In genomic region chr11:75562048-75562835, GRCh38 we compare ENCODE assay signal across 1 cellular context.
TF ChIP-seq lines count a peak whose summit lies in the region.

Gene SERPINH1, plus strand, starts transcription at chr11:75562253. Its CDS starts 4,097 bp downstream, at chr11:75566350.

TF ChIP-seq in K562, 482 proteins besides CTCF, POLR2A, EP300 and RAD21 (continued from another document and continues in another):
- TF ChIP-seq, protein P1, sequence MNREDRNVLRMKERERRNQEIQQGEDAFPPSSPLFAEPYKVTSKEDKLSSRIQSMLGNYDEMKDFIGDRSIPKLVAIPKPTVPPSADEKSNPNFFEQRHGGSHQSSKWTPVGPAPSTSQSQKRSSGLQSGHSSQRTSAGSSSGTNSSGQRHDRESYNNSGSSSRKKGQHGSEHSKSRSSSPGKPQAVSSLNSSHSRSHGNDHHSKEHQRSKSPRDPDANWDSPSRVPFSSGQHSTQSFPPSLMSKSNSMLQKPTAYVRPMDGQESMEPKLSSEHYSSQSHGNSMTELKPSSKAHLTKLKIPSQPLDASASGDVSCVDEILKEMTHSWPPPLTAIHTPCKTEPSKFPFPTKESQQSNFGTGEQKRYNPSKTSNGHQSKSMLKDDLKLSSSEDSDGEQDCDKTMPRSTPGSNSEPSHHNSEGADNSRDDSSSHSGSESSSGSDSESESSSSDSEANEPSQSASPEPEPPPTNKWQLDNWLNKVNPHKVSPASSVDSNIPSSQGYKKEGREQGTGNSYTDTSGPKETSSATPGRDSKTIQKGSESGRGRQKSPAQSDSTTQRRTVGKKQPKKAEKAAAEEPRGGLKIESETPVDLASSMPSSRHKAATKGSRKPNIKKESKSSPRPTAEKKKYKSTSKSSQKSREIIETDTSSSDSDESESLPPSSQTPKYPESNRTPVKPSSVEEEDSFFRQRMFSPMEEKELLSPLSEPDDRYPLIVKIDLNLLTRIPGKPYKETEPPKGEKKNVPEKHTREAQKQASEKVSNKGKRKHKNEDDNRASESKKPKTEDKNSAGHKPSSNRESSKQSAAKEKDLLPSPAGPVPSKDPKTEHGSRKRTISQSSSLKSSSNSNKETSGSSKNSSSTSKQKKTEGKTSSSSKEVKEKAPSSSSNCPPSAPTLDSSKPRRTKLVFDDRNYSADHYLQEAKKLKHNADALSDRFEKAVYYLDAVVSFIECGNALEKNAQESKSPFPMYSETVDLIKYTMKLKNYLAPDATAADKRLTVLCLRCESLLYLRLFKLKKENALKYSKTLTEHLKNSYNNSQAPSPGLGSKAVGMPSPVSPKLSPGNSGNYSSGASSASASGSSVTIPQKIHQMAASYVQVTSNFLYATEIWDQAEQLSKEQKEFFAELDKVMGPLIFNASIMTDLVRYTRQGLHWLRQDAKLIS (CRISPR knock-in tag; IDR thresholded peaks at IDR 0.05): peak; percentile 59; the same call in 1 of the 2 replicates
- TF ChIP-seq, protein P2, sequence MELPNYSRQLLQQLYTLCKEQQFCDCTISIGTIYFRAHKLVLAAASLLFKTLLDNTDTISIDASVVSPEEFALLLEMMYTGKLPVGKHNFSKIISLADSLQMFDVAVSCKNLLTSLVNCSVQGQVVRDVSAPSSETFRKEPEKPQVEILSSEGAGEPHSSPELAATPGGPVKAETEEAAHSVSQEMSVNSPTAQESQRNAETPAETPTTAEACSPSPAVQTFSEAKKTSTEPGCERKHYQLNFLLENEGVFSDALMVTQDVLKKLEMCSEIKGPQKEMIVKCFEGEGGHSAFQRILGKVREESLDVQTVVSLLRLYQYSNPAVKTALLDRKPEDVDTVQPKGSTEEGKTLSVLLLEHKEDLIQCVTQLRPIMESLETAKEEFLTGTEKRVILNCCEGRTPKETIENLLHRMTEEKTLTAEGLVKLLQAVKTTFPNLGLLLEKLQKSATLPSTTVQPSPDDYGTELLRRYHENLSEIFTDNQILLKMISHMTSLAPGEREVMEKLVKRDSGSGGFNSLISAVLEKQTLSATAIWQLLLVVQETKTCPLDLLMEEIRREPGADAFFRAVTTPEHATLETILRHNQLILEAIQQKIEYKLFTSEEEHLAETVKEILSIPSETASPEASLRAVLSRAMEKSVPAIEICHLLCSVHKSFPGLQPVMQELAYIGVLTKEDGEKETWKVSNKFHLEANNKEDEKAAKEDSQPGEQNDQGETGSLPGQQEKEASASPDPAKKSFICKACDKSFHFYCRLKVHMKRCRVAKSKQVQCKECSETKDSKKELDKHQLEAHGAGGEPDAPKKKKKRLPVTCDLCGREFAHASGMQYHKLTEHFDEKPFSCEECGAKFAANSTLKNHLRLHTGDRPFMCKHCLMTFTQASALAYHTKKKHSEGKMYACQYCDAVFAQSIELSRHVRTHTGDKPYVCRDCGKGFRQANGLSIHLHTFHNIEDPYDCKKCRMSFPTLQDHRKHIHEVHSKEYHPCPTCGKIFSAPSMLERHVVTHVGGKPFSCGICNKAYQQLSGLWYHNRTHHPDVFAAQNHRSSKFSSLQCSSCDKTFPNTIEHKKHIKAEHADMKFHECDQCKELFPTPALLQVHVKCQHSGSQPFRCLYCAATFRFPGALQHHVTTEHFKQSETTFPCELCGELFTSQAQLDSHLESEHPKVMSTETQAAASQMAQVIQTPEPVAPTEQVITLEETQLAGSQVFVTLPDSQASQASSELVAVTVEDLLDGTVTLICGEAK (IDR thresholded peaks at IDR 0.05): peak; percentile 86
- TF ChIP-seq, protein P2 (CRISPR knock-in tag; IDR thresholded peaks at IDR 0.05): no peak
- TF ChIP-seq GABPB1 (CRISPR knock-in tag; IDR thresholded peaks at IDR 0.05) (peak; percentile 88), SRSF7 (optimal IDR thresholded peaks at IDR 0.05; ENCODE audit: low read depth, low read length) (no peak), POLR2G (IDR thresholded peaks at IDR 0.05; ENCODE audit: low read depth, low read length) (peak; percentile 94), EP400 (IDR thresholded peaks at IDR 0.05) (peak; percentile 62), L3MBTL2 (IDR thresholded peaks at IDR 0.05) (peak; percentile 41; the same call in 1 of the 2 replicates), MAZ (CRISPR knock-in tag; conservative IDR thresholded peaks at IDR 0.05 in 1 of 2, IDR thresholded peaks at IDR 0.05 in 1 of 2) (peak; percentile 67 to 95; a peak in 3 of 4 replicates), ARID4B (CRISPR knock-in tag; IDR thresholded peaks at IDR 0.05) (peak; percentile 47; the same call in 1 of the 2 replicates), ARID3B (CRISPR knock-in tag; IDR thresholded peaks at IDR 0.05; ENCODE audit: borderline replicate concordance) (0 out of 2 replicates have a peak, but pooled peaks have one; percentile 60), ARID1B (IDR thresholded peaks at IDR 0.05) (0 out of 2 replicates have a peak, but pooled peaks have one; percentile 5), ZBTB1 (CRISPR knock-in tag; IDR thresholded peaks at IDR 0.05; ENCODE audit: borderline replicate concordance, low read depth) (peak; percentile 8; the same call in 1 of the 2 replicates), KDM4B (IDR thresholded peaks at IDR 0.05; ENCODE audit: borderline replicate concordance in 2 of 2, low read depth in 1 of 2) (peak in 1 of 2 experiments; percentile 62; a peak in 1 of 4 replicates), CREM (IDR thresholded peaks at IDR 0.05; ENCODE audit: low read depth) (peak; percentile 87), POLR2AphosphoS2 (IDR thresholded peaks at IDR 0.05; ENCODE audit: low read length) (peak; percentile 61; the same call in 1 of the 2 replicates), PHTF2 (CRISPR knock-in tag; IDR thresholded peaks at IDR 0.05) (peak; percentile 11; the same call in 1 of the 2 replicates), TAF9B (IDR thresholded peaks at IDR 0.05; ENCODE audit: partially characterized antibody) (peak; percentile 74), OTX1 (CRISPR knock-in tag; IDR thresholded peaks at IDR 0.05) (0 out of 2 replicates have a peak, but pooled peaks have one; percentile 70), UBTF (IDR thresholded peaks at IDR 0.05; ENCODE audit: borderline replicate concordance in 1 of 2, low read depth in 2 of 2, low read length in 2 of 2) (peak in 1 of 2 experiments; percentile 55; a peak in 1 of 4 replicates), GATAD2A (IDR thresholded peaks at IDR 0.05) (0 out of 2 replicates have a peak, but pooled peaks have one; percentile 24), NFRKB (IDR thresholded peaks at IDR 0.05; ENCODE audit: low read depth) (peak; percentile 81; the same call in 1 of the 2 replicates), ETV1 (tag; conservative IDR thresholded peaks at IDR 0.05; ENCODE audit: low read depth) (peak; percentile 79), KDM5B (IDR thresholded peaks at IDR 0.05; ENCODE audit: insufficient replicate concordance, low read depth, low read length) (peak; percentile 78), CBFB (CRISPR knock-in tag; IDR thresholded peaks at IDR 0.05) (no peak), SPI1 (IDR thresholded peaks at IDR 0.05; ENCODE audit: borderline replicate concordance, low read depth, low read length) (peak; percentile 86), POLR2H (tag; IDR thresholded peaks at IDR 0.05; ENCODE audit: low read depth) (peak; percentile 81), CCNT2 (IDR thresholded peaks at IDR 0.05; ENCODE audit: borderline replicate concordance, extremely low read depth, insufficient read length, low read depth, low read length) (peak; percentile 64)
- TF ChIP-seq, protein P3, sequence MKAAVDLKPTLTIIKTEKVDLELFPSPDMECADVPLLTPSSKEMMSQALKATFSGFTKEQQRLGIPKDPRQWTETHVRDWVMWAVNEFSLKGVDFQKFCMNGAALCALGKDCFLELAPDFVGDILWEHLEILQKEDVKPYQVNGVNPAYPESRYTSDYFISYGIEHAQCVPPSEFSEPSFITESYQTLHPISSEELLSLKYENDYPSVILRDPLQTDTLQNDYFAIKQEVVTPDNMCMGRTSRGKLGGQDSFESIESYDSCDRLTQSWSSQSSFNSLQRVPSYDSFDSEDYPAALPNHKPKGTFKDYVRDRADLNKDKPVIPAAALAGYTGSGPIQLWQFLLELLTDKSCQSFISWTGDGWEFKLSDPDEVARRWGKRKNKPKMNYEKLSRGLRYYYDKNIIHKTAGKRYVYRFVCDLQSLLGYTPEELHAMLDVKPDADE (conservative IDR thresholded peaks at IDR 0.05; ENCODE audit: control insufficient read depth, low read depth, low read length): 0 out of 2 replicates have a peak, but pooled peaks have one; percentile 45
